Comparison of ENCODE assay signal across 8 cellular contexts in genomic region chr15:31977812-31978662, GRCh38.
DNase-seq lines count a peak whose midpoint lies in the region; ATAC-seq and TF ChIP-seq lines count a peak whose summit lies in the region.

No MANE protein-coding gene starts in this region.

- H3K9ac ChIP-seq in KMS-11, result no peak overlapping the region

- no peaks in the 10 kb centered on the region for H3K9me3 ChIP-seq in iPS DF 6.9 (ENCODE audit: control insufficient read depth, insufficient read depth, low read length)

- H3K4me1 ChIP-seq in KMS-11 (ENCODE audit: low read depth, poor library complexity, severe bottlenecking), result no peaks in the 10 kb centered on the region
- H3K4me1 ChIP-seq in iPS DF 6.9 (ENCODE audit: control insufficient read depth, insufficient read depth, low read length), result peaks cover 3% of the 10 kb centered on the region; the same call in 1 of the 2 replicates

- H3K27me3 ChIP-seq in KMS-11 (ENCODE audit: insufficient read depth, low read depth), result no peaks in the 10 kb centered on the region
- no peaks in the 10 kb centered on the region for H3K27me3 ChIP-seq in iPS DF 6.9 (ENCODE audit: control insufficient read depth, insufficient read depth, low read length)

- no peak overlapping the region for H3K4me2 ChIP-seq in KMS-11

- H3K79me2 ChIP-seq in KMS-11 (ENCODE audit: insufficient read depth, low read depth), result no peaks in the 10 kb centered on the region

- no peaks in the 10 kb centered on the region for H4K20me1 ChIP-seq in KMS-11 (ENCODE audit: insufficient read depth)

- H3K36me3 ChIP-seq in KMS-11 (ENCODE audit: insufficient read depth) (no peaks in the 10 kb centered on the region), iPS DF 6.9 (ENCODE audit: control insufficient read depth, insufficient read depth, low read length) (no peaks in the 10 kb centered on the region)

- no peak for ATAC-seq in GM21576 (IDR thresholded peaks at IDR 0.05; ENCODE audit: unreplicated experiment)

- H3K27ac ChIP-seq in KMS-11, result no peak overlapping the region
- no peak overlapping the region for H3K27ac ChIP-seq in iPS DF 6.9 (ENCODE audit: low read length)

- WGBS in iPS DF 6.9 (ENCODE audit: insufficient coverage, insufficient read length), result no CpG with 5 or more reads among the region's 22 CpGs

- H3K4me3 ChIP-seq in KMS-11 (IDR thresholded peaks at IDR 0.05; ENCODE audit: insufficient read depth, low read depth, low read length) (no peak overlapping the region), iPS DF 6.9 (ENCODE audit: low read length) (no peak overlapping the region)

- peak; percentile 90 for TF ChIP-seq CTCF in KMS-11 (conservative IDR thresholded peaks at IDR 0.05; ENCODE audit: low read depth, low read length)

- H2AFZ ChIP-seq in KMS-11 (ENCODE audit: low read depth), result peak overlapping the region; percentile 47; the same call in 1 of the 2 replicates

- DNase-seq in NK-92 treated with Interleukin-12 subunit alpha and Interleukin-12 subunit beta, amount 100 ng/mL, for 24 hours (lab: John Stamatoyannopoulos, UW), result peak; percentile 27
- DNase-seq in NK-92 (lab: John Stamatoyannopoulos, UW; ENCODE audit: unreplicated experiment) (no peak), T follicular helper cell (ENCODE audit: low read depth) (peak; percentile 31), anterior cingulate cortex (lab: John Stamatoyannopoulos, UW) (peak in 44 of 58 donors; percentile 6 to 64 (median 36)), iPS DF 6.9 (ENCODE audit: low read depth, low spot score) (peak; percentile 54)
- peak; percentile 7 to 33 for DNase-seq in stimulated activated CD4-positive, alpha-beta T cell treated with anti-CD3 and anti-CD28 coated beads, Interleukin-1b, Interleukin-23, amount 100 ng/mL, for 1 hour (ENCODE audit: low read depth in 2 of 2)
